ENCODE assay signal across 8 cellular contexts in the genomic region with DNA sequence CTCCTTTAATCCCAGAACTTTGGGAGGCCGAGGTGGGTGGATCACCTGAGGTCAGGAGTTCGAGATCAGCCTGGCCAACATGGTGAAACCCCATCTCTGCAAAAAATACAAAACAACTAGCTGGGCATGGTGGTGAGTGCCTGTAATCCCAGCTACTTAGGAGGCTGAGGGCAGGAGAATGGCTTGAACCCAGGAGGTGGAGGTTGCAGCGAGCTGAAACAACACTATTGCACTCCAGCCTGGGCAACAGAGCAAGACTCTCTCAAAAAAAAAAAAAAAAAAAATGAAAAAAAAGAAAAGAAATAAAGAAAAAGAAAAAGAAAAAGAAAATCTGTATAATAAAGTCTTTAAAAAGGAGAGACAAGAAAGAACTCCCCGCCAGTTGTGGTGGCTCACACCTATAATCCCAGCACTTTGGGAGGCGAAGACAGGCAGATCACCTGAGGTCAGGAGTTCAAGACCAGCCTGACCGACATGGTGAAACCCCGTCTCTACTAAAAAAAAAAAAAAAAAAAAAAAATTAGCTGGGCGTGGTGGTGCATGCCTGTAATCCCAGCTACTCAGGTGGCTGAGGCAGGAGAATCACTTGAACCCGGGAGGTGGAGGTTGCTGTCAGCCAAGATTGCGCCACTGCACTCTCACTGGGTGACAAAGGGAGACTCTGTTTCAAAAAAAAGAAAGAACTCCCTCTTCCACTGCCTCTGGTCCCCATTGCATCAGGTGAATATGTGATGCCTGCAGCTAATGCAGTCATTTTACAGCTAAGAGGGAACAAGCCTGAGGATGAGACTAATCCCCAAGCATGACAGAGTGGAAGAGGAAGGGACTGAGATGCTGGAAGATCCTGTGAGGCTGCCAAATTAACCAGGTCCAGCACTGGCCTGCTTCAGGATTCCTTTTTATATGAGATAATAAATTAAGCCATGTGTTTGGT. TPM values are rescaled to one million over a fixed set of nuclear protein-coding genes. Genes with fewer than 3 reads are reported as not detected.
DNase-seq lines count a peak whose midpoint lies in the region; ATAC-seq, FAIRE-seq and TF ChIP-seq lines count a peak whose summit lies in the region.
"Not testable (repeated sequence)": the region's sequence is repeated elsewhere in the genome, so short reads cannot be mapped to it uniquely, and the experiment has no call there.

No MANE protein-coding gene starts in this region.

- not testable (repeated sequence) for H4K20me1 ChIP-seq in astrocyte (ENCODE audit: insufficient read depth, low read length)

- H3K4me3 Mint-ChIP-seq in astrocyte (ENCODE audit: unreplicated experiment), result not testable (repeated sequence)

- TF ChIP-seq POLR2A in spleen (IDR thresholded peaks at IDR 0.05), result not testable (repeated sequence)

- H3K9ac ChIP-seq in astrocyte (ENCODE audit: low read length), result peak overlapping the region; percentile 74

- peak overlapping the region; percentile 94 for H3K27ac Mint-ChIP-seq in astrocyte (ENCODE audit: unreplicated experiment)

- ATAC-seq in foreskin keratinocyte, result peak; percentile 47

- peaks cover 23% of the 10 kb centered on the region for H3K4me1 ChIP-seq in astrocyte (ENCODE audit: insufficient read depth, low read length)
- not testable (repeated sequence) for H3K4me1 ChIP-seq in foreskin keratinocyte, spleen

- H3K27me3 ChIP-seq in AG04450 (ENCODE audit: control insufficient read depth, insufficient read depth, low read length); astrocyte (ENCODE audit: insufficient read depth, low read length); dorsolateral prefrontal cortex: not testable (repeated sequence)
- H3K27me3 ChIP-seq in foreskin keratinocyte, result peaks cover 18% of the 10 kb centered on the region
- peaks cover 0 to 22% (median 0%) of the 10 kb centered on the region in 7 donors for H3K27me3 ChIP-seq in spleen (replicated peaks in 1 of 7)

- not testable (repeated sequence) for DNase-seq in AG04450 (ENCODE audit: low read depth, low spot score)
- DNase-seq in H4 (ENCODE audit: low spot score), result peak; percentile 28
- peak; percentile 59 for DNase-seq in RPMI7951 (ENCODE audit: low read depth)
- DNase-seq in astrocyte (ENCODE audit: low read depth), result peak; percentile 52
- peak in 3 of 10 donors; percentile 12 to 27 (median 26) for DNase-seq in dorsolateral prefrontal cortex
- DNase-seq in foreskin keratinocyte, result peak in 1 of 2 donors; percentile 67
- peak; percentile 65 for DNase-seq in myocyte (ENCODE audit: low read depth)
- peak; percentile 17 for DNase-seq in spleen

- WGBS in spleen, 5 donors, result 75 to 91% (median 83%) methylated on average over 8 to 10 of the region's 10 CpGs

- POLR2A ChIA-PET in AG04450 (lab: Yijun Ruan, JAX), result interaction anchor here (0.6 to 1.9 kb wide), 5 partner anchors 8 to 111 kb away, joined by 3 to 16 read pairs (median 6); no protein-coding TSS in a partner anchor

- H3K4me1 Mint-ChIP-seq in astrocyte (ENCODE audit: low read depth, unreplicated experiment), result peaks cover 23% of the 10 kb centered on the region

- peak overlapping the region; percentile 96 for H3K27ac ChIP-seq in AG04450 (ENCODE audit: low read depth, low read length)
- H3K27ac ChIP-seq in astrocyte (ENCODE audit: low read depth, low read length), result peak overlapping the region; percentile 87
- peak overlapping the region; percentile 57 to 99 (median 94) for H3K27ac ChIP-seq in dorsolateral prefrontal cortex
- peak overlapping the region; percentile 65 for H3K27ac ChIP-seq in foreskin keratinocyte
- H3K27ac ChIP-seq in spleen, result not testable (repeated sequence)

- FAIRE-seq in astrocyte (lab: Jason Lieb, UNC), result peak; percentile 50

- not testable (repeated sequence) for TF ChIP-seq CTCF in AG04450 (IDR thresholded peaks at IDR 0.05; ENCODE audit: low read depth, low read length); astrocyte (IDR thresholded peaks at IDR 0.05; ENCODE audit: insufficient read depth, low read depth, low read length); dorsolateral prefrontal cortex (IDR thresholded peaks at IDR 0.05 in 54 of 56, conservative IDR thresholded peaks at IDR 0.05 in 2 of 56; ENCODE audit: low read depth in 1 of 56, partially characterized antibody in 56 of 56); foreskin keratinocyte (conservative IDR thresholded peaks at IDR 0.05); spleen (IDR thresholded peaks at IDR 0.05 in 8 of 11, conservative IDR thresholded peaks at IDR 0.05 in 3 of 11)

- not testable (repeated sequence) for H3K79me2 ChIP-seq in astrocyte (ENCODE audit: insufficient read depth, low read length)

- H3K4me2 ChIP-seq in astrocyte (ENCODE audit: low read length), result peak overlapping the region; percentile 59

- H3K36me3 ChIP-seq in astrocyte (ENCODE audit: insufficient read depth, low read length); spleen: not testable (repeated sequence)

- not testable (repeated sequence) for H3K9me3 ChIP-seq in AG04450 (ENCODE audit: control insufficient read depth, insufficient read depth, low read length); astrocyte (ENCODE audit: insufficient read depth, low read depth, low read length); spleen

- CTCF ChIA-PET in AG04450 (lab: Charles Lee), result not testable (repeated sequence)

- not testable (repeated sequence) for H2AFZ ChIP-seq in astrocyte (ENCODE audit: low read depth, low read length)

- H3K9me3 Mint-ChIP-seq in astrocyte (ENCODE audit: unreplicated experiment), result not testable (repeated sequence)

- intact Hi-C loops in dorsolateral prefrontal cortex (cut with DNase I); spleen (cut with DNase I; ENCODE audit: low total_unique reads): not testable (repeated sequence)

- H3K36me3 Mint-ChIP-seq in astrocyte (ENCODE audit: low read depth, unreplicated experiment), result not testable (repeated sequence)

- H3K4me3 ChIP-seq in AG04450 (ENCODE audit: low read depth, low read length); astrocyte (ENCODE audit: insufficient read depth, low read depth, low read length); spleen: not testable (repeated sequence)
- peak overlapping the region in 3 of 59 donors; percentile 5 to 36 (median 9) for H3K4me3 ChIP-seq in dorsolateral prefrontal cortex

- not testable (repeated sequence) for H3K27me3 Mint-ChIP-seq in astrocyte (ENCODE audit: low read depth, unreplicated experiment)

RNA-seq across cellular contexts. Expression of a gene that starts 8.6 kb away (rescaled TPM):
- polyA plus RNA-seq in AG04450 (2011; rRNA removed), result 2.9 and 4.6 TPM in 2 replicates
- 3.4 and 4.0 TPM in 2 replicates for polyA minus RNA-seq in AG04450 (2011; rRNA and poly(A)+ RNA removed)
- 0.45 and 0.74 TPM in 2 replicates for total RNA-seq in H4 (2014; rRNA removed; shearing (Covaris generic))
- total RNA-seq in RPMI7951 (2014; rRNA removed; shearing (Covaris generic)), result 10.1 and 11.0 TPM in 2 replicates
- 19.4 and 30.2 TPM in 2 replicates for total RNA-seq in astrocyte
- 10 to 100 TPM in 9 of 120 experiments, 1 to 10 TPM in 98, under 1 TPM in 13; 0.23 to 28.2 (median 3.7) TPM for total RNA-seq in dorsolateral prefrontal cortex
- total RNA-seq in foreskin keratinocyte, result 0.10 TPM in 1 of 2 replicates, not detected in the other
- 0.09 TPM in 1 of 2 replicates, not detected in the other for polyA plus RNA-seq in foreskin keratinocyte
- total RNA-seq in myocyte, result 7.1 and 7.5 TPM in 2 replicates
- 15.1 TPM for polyA plus RNA-seq in myocyte (2012)
- 1 to 10 TPM in 1 of 7 donors, under 1 TPM in 6; 0.09 to 1.2 (median 0.46) TPM for total RNA-seq in spleen
- under 1 TPM; 0.26 to 0.39 (median 0.32) TPM for polyA plus RNA-seq in spleen
